In the genomic region with DNA sequence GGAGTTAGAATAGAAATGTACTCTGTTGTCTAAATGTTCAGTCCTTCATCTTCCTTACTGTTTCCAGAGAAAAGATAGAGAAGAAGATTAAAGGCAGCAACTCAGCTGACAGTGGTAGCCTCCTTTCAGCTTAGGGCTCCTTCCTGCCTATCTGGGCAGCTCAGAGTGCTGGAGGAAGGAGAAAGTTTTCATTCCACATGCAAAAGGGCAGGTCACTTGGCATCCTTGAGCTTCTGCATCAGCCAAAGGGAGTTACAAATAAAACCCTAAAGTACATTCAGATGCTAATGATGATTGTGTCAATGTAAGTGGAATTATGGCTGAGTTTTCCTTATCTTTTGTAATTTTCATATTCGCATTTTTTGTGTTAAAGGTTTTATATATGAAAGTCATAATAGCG, we compare ENCODE assay signal across 25 cellular contexts.
"Had no signal": no experiment of that assay in that cellular context is flagged by ENCODE, and none has a peak within 500 bp of the region (broad histone marks: within the 10 kb centered on the region; RNA-seq: fewer than 3 reads in every experiment).

No MANE protein-coding gene starts in this region.

- H3K27ac Mint-ChIP-seq: activated CD4-positive, alpha-beta T cell treated with anti-CD3 and anti-CD28 coated beads, Interleukin-2, amount 10 ng/mL, durations not matched to agents 7 days and 5 days; activated CD8-positive, alpha-beta memory T cell treated with anti-CD3 and anti-CD28 coated beads, Interleukin-2, amount 10 ng/mL, durations not matched to agents 7 days and 5 days; activated CD8-positive, alpha-beta T cell treated with anti-CD3 and anti-CD28 coated beads for 36 hours; activated naive CD8-positive, alpha-beta T cell treated with anti-CD3 and anti-CD28 coated beads, Interleukin-2, amount 50 U/mL, for 24 hours; brain; naive thymus-derived CD8-positive, alpha-beta T cell; progenitor cell of endocrine pancreas; T-helper 17 cell; type B pancreatic cell had no signal

- H3K4me3 Mint-ChIP-seq: activated CD4-positive, alpha-beta T cell treated with anti-CD3 and anti-CD28 coated beads, Interleukin-2, amount 10 ng/mL, durations not matched to agents 7 days and 5 days; activated CD8-positive, alpha-beta memory T cell treated with anti-CD3 and anti-CD28 coated beads, Interleukin-2, amount 10 ng/mL, durations not matched to agents 7 days and 5 days; activated CD8-positive, alpha-beta T cell treated with anti-CD3 and anti-CD28 coated beads for 36 hours; activated naive CD8-positive, alpha-beta T cell treated with anti-CD3 and anti-CD28 coated beads, Interleukin-2, amount 50 U/mL, for 24 hours; brain; naive thymus-derived CD8-positive, alpha-beta T cell; T-helper 17 cell; type B pancreatic cell had no signal

- DNase-seq: activated CD4-positive, alpha-beta T cell treated with anti-CD3 and anti-CD28 coated beads, Interleukin-2, amount 10 ng/mL, durations not matched to agents 7 days and 5 days; activated CD8-positive, alpha-beta memory T cell treated with anti-CD3 and anti-CD28 coated beads, Interleukin-2, amount 10 ng/mL, durations not matched to agents 7 days and 5 days; activated CD8-positive, alpha-beta T cell treated with anti-CD3 and anti-CD28 coated beads for 36 hours; activated gamma-delta T cell; activated naive CD4-positive, alpha-beta T cell treated with anti-CD3 and anti-CD28 coated beads, Interleukin-2, amount 50 U/mL, for 16 hours; activated naive CD8-positive, alpha-beta T cell treated with anti-CD3 and anti-CD28 coated beads, Interleukin-2, amount 50 U/mL, for 24 hours; activated T-cell treated with anti-CD3 and anti-CD28 coated beads for 4 hours; anterior cingulate cortex; caudate nucleus; effector memory CD4-positive, alpha-beta T cell; foreskin melanocyte; glutamatergic neuron; left ventricle myocardium inferior; naive thymus-derived CD8-positive, alpha-beta T cell; retina; spleen; stimulated activated CD4-positive, alpha-beta T cell treated with anti-CD3 and anti-CD28 coated beads, Interleukin-4, amount 100 ng/mL, for 1 hour; stimulated activated naive CD4-positive, alpha-beta T cell; T-helper 17 cell; testis had no signal

- H3K27me3 Mint-ChIP-seq: activated CD4-positive, alpha-beta T cell treated with anti-CD3 and anti-CD28 coated beads, Interleukin-2, amount 10 ng/mL, durations not matched to agents 7 days and 5 days; activated CD8-positive, alpha-beta memory T cell treated with anti-CD3 and anti-CD28 coated beads, Interleukin-2, amount 10 ng/mL, durations not matched to agents 7 days and 5 days; activated CD8-positive, alpha-beta T cell treated with anti-CD3 and anti-CD28 coated beads for 36 hours; activated naive CD8-positive, alpha-beta T cell treated with anti-CD3 and anti-CD28 coated beads, Interleukin-2, amount 50 U/mL, for 24 hours; brain; naive thymus-derived CD8-positive, alpha-beta T cell; progenitor cell of endocrine pancreas; T-helper 17 cell; type B pancreatic cell had no signal

- H3K4me1 Mint-ChIP-seq: activated CD4-positive, alpha-beta T cell treated with anti-CD3 and anti-CD28 coated beads, Interleukin-2, amount 10 ng/mL, durations not matched to agents 7 days and 5 days; activated CD8-positive, alpha-beta memory T cell treated with anti-CD3 and anti-CD28 coated beads, Interleukin-2, amount 10 ng/mL, durations not matched to agents 7 days and 5 days; activated naive CD8-positive, alpha-beta T cell treated with anti-CD3 and anti-CD28 coated beads, Interleukin-2, amount 50 U/mL, for 24 hours; brain; naive thymus-derived CD8-positive, alpha-beta T cell; T-helper 17 cell had no signal

- H3K9me3 Mint-ChIP-seq: activated CD4-positive, alpha-beta T cell treated with anti-CD3 and anti-CD28 coated beads, Interleukin-2, amount 10 ng/mL, durations not matched to agents 7 days and 5 days; activated CD8-positive, alpha-beta T cell treated with anti-CD3 and anti-CD28 coated beads for 36 hours; activated naive CD8-positive, alpha-beta T cell treated with anti-CD3 and anti-CD28 coated beads, Interleukin-2, amount 50 U/mL, for 24 hours; brain; naive thymus-derived CD8-positive, alpha-beta T cell; type B pancreatic cell had no signal

- ATAC-seq: activated CD4-positive, CD25-positive, alpha-beta regulatory T cell treated with anti-CD3 and anti-CD28 coated beads, Interleukin-2, amount 50 U/mL, for 24 hours; activated CD8-positive, alpha-beta memory T cell treated with anti-CD3 and anti-CD28 coated beads, Interleukin-2, amount 10 ng/mL, durations not matched to agents 7 days and 5 days; activated CD8-positive, alpha-beta T cell treated with anti-CD3 and anti-CD28 coated beads for 36 hours; activated naive CD8-positive, alpha-beta T cell treated with anti-CD3 and anti-CD28 coated beads, Interleukin-2, amount 50 U/mL, for 24 hours; esophagus mucosa; naive thymus-derived CD8-positive, alpha-beta T cell; T-helper 17 cell had no signal
